In the genomic region with DNA sequence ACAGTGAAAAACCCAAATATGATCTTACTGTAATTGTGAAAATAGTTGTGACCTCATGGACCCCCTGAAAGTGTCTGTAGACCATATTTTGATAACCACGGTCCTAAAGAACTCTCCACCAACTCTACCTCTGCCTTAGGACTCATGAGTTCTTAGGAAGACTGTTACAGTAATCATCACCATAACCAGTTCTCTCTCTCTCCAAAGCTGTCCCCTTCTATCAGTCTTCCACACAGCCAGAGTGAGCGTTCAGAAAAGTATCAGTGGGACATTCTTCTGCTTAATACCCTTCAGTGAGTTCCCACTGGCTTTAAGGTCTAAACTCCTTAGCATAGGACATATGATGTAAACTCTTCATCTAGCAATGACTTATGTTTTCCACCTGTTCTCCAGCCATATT, we compare ENCODE assay signal across 22 cellular contexts.
"Had no signal": no experiment of that assay in that cellular context is flagged by ENCODE, and none has a peak within 500 bp of the region (broad histone marks: within the 10 kb centered on the region; RNA-seq: fewer than 3 reads in every experiment).

No MANE protein-coding gene starts in this region.

- H3K27me3 ChIP-seq: heart left ventricle, pancreas, stomach, transverse colon had no signal

- ATAC-seq: heart left ventricle, left lobe of liver, pancreas, right cardiac atrium had no signal

- H3K36me3 Mint-ChIP-seq: mesothelial cell of epicardium had no signal

- H3K4me3 Mint-ChIP-seq: endodermal cell, mesothelial cell of epicardium, nephron had no signal

- H3K27me3 Mint-ChIP-seq: progenitor cell of endocrine pancreas had no signal

- H3K4me3 ChIP-seq: coronary artery, heart left ventricle, pancreas, stomach, thoracic aorta, transverse colon had no signal

- H3K4me1 ChIP-seq: pancreas, stomach, transverse colon had no signal

- FAIRE-seq: islet of Langerhans, pancreas, small intestine had no signal

- DNase-seq: effector CD4-positive, alpha-beta T cell; foreskin melanocyte; heart left ventricle; hypothalamus; mammary epithelial cell; occipital lobe; pancreas; right cardiac atrium; small intestine; stimulated activated CD4-positive, alpha-beta T cell treated with anti-CD3 and anti-CD28 coated beads, Interleukin-12 subunit alpha, Interleukin-12 subunit beta, amount 100 ng/mL, for 4 hours; stimulated activated naive CD4-positive, alpha-beta T cell; stomach; substantia nigra; transverse colon had no signal

- H3K36me3 ChIP-seq: heart left ventricle, pancreas, stomach, thoracic aorta, transverse colon had no signal

- H3K27ac ChIP-seq: coronary artery, heart left ventricle, pancreas, stomach, thoracic aorta, transverse colon had no signal

- H3K27ac Mint-ChIP-seq: endodermal cell, mesothelial cell of epicardium, nephron, progenitor cell of endocrine pancreas had no signal
